In genomic region chrX:38221391-38221929, GRCh38 we compare ENCODE assay signal across 10 cellular contexts. TPM values are rescaled to one million over a fixed set of nuclear protein-coding genes. Genes with fewer than 3 reads are reported as not detected.
A peak's percentile ranks its signal among the peaks of the same experiment; 100 is the strongest.
DNase-seq lines count a peak whose midpoint lies in the region; ATAC-seq, FAIRE-seq and TF ChIP-seq lines count a peak whose summit lies in the region.
"Had no signal": no experiment of that assay in that cellular context is flagged by ENCODE, and none has a peak within 500 bp of the region (broad histone marks: within the 10 kb centered on the region; RNA-seq: fewer than 3 reads in every experiment).

No MANE protein-coding gene starts in this region.

- peak overlapping the region; percentile 93 for H3K4me2 ChIP-seq in Loucy (ENCODE audit: low read depth, low read length, poor library complexity, severe bottlenecking)

- no peaks in the 10 kb centered on the region for H3K79me2 ChIP-seq in Loucy (ENCODE audit: insufficient read depth, low read length)

- peaks cover 32% of the 10 kb centered on the region for H3K9me3 Mint-ChIP-seq in nephron progenitor cell
- H3K9me3 Mint-ChIP-seq in activated T-helper 2 cell treated with anti-CD3 and anti-CD28 coated beads, Interferon-gamma antibody, Interleukin-2, Interleukin-4, amounts not matched to agents 10 μg/mL and 5 μg/mL and 100 μg/mL, durations not matched to agents 14 hours and 24 hours and 36 hours: no peaks in the 10 kb centered on the region

- intact Hi-C loops in activated T-helper 2 cell treated with anti-CD3 and anti-CD28 coated beads, Interferon-gamma antibody, Interleukin-2, Interleukin-4, amounts not matched to agents 10 μg/mL and 5 μg/mL and 100 μg/mL, durations not matched to agents 14 hours and 24 hours and 36 hours (cut with micrococcal nuclease): no loop called here

- peaks cover 10% of the 10 kb centered on the region for H3K4me1 Mint-ChIP-seq in nephron progenitor cell
- H3K4me1 Mint-ChIP-seq in activated T-helper 2 cell treated with anti-CD3 and anti-CD28 coated beads, Interferon-gamma antibody, Interleukin-2, Interleukin-4, amounts not matched to agents 10 μg/mL and 5 μg/mL and 100 μg/mL, durations not matched to agents 14 hours and 24 hours and 36 hours (ENCODE audit: low read depth): peaks cover 1% of the 10 kb centered on the region

- no peak for ATAC-seq in HG02840 (IDR thresholded peaks at IDR 0.05; ENCODE audit: low FRiP score, unreplicated experiment)

- peaks cover 4% of the 10 kb centered on the region for H3K27me3 ChIP-seq in Loucy (ENCODE audit: insufficient read depth, low read length, poor library complexity, severe bottlenecking)

- no peaks in the 10 kb centered on the region for H3K4me1 ChIP-seq in Loucy (ENCODE audit: insufficient read depth, low read length, poor library complexity, severe bottlenecking)
- H3K4me1 ChIP-seq: pancreas had no signal

- no peak for FAIRE-seq in HTR-8/SVneo (lab: Jason Lieb, UNC)
- FAIRE-seq: pancreas had no signal

- H2AFZ ChIP-seq in Loucy (ENCODE audit: low read length): no peak overlapping the region

- peak overlapping the region; percentile 87 for H3K4me3 Mint-ChIP-seq in nephron progenitor cell
- no peak overlapping the region for H3K4me3 Mint-ChIP-seq in activated T-helper 2 cell treated with anti-CD3 and anti-CD28 coated beads, Interferon-gamma antibody, Interleukin-2, Interleukin-4, amounts not matched to agents 10 μg/mL and 5 μg/mL and 100 μg/mL, durations not matched to agents 14 hours and 24 hours and 36 hours (ENCODE audit: low read depth)

- H3F3A ChIP-seq in Loucy (ENCODE audit: low read depth): no peaks in the 10 kb centered on the region

- in situ Hi-C loops in GM13977 (cut with MboI; ENCODE audit: low pct_unique_long_range_greater_than_20kb, low sequenced_read_pairs, unreplicated experiment): no loop called here

- H3K36me3 ChIP-seq in Loucy (ENCODE audit: insufficient read depth, low read length): no peaks in the 10 kb centered on the region
- H3K36me3 ChIP-seq: pancreas had no signal

- H3K27ac Mint-ChIP-seq in nephron progenitor cell: no peak overlapping the region
- H3K27ac Mint-ChIP-seq in activated T-helper 2 cell treated with anti-CD3 and anti-CD28 coated beads, Interferon-gamma antibody, Interleukin-2, Interleukin-4, amounts not matched to agents 10 μg/mL and 5 μg/mL and 100 μg/mL, durations not matched to agents 14 hours and 24 hours and 36 hours: no peak overlapping the region

- H3K4me3 ChIP-seq in Loucy (ENCODE audit: low read length, poor library complexity, severe bottlenecking) (no peak overlapping the region), fibroblast of pulmonary artery (replicated peaks; ENCODE audit: low read depth, low read length) (peak overlapping the region; percentile 85)

- H3K36me3 Mint-ChIP-seq in nephron progenitor cell (ENCODE audit: low read depth): no peaks in the 10 kb centered on the region
- no peaks in the 10 kb centered on the region for H3K36me3 Mint-ChIP-seq in activated T-helper 2 cell treated with anti-CD3 and anti-CD28 coated beads, Interferon-gamma antibody, Interleukin-2, Interleukin-4, amounts not matched to agents 10 μg/mL and 5 μg/mL and 100 μg/mL, durations not matched to agents 14 hours and 24 hours and 36 hours (ENCODE audit: low read depth)

- peaks cover 39% of the 10 kb centered on the region for H3K27me3 Mint-ChIP-seq in nephron progenitor cell (ENCODE audit: low read depth, poor library complexity)
- peaks cover 38% of the 10 kb centered on the region for H3K27me3 Mint-ChIP-seq in activated T-helper 2 cell treated with anti-CD3 and anti-CD28 coated beads, Interferon-gamma antibody, Interleukin-2, Interleukin-4, amounts not matched to agents 10 μg/mL and 5 μg/mL and 100 μg/mL, durations not matched to agents 14 hours and 24 hours and 36 hours (ENCODE audit: low read depth)

- no peak overlapping the region for H3K9ac ChIP-seq in Loucy (ENCODE audit: low read depth, low read length, poor library complexity, severe bottlenecking)

- H3K9me2 ChIP-seq in Loucy (replicated peaks; ENCODE audit: low read depth, low read length): no peaks in the 10 kb centered on the region

- no peaks in the 10 kb centered on the region for H4K20me1 ChIP-seq in Loucy (ENCODE audit: insufficient read depth, low read length, poor library complexity, severe bottlenecking)

- DNase-seq in AG20443 (ENCODE audit: low spot score) (peak; percentile 15), fibroblast of pulmonary artery (ENCODE audit: low read depth) (no peak), nephron progenitor cell (no peak), GM13977 (ENCODE audit: low spot score) (no peak), HTR-8/SVneo (ENCODE audit: insufficient read length, low spot score) (no peak)
- no peak for DNase-seq in activated T-helper 2 cell treated with anti-CD3 and anti-CD28 coated beads, Interferon-gamma antibody, Interleukin-2, Interleukin-4, amounts not matched to agents 10 μg/mL and 5 μg/mL and 100 μg/mL, durations not matched to agents 14 hours and 24 hours and 36 hours (ENCODE audit: low spot score)
- DNase-seq: NCI-H2029 had no signal

- TF ChIP-seq CTCF in Loucy (conservative IDR thresholded peaks at IDR 0.05; ENCODE audit: low read length) (no peak), fibroblast of pulmonary artery (IDR thresholded peaks at IDR 0.05; ENCODE audit: low read length, missing control alignments) (no peak), nephron progenitor cell (IDR thresholded peaks at IDR 0.05) (no peak), GM13977 (IDR thresholded peaks at IDR 0.05; ENCODE audit: extremely low read depth, insufficient read depth, missing control alignments) (no peak)

- no peaks in the 10 kb centered on the region for H3K9me3 ChIP-seq in Loucy (ENCODE audit: insufficient read depth, low read depth, low read length)
- H3K9me3 ChIP-seq: pancreas had no signal

RNA-seq across cellular contexts. Expression of gene SRPX, which starts 0.8 kb away (rescaled TPM):
- not detected in 2 replicates for total RNA-seq in activated T-helper 2 cell treated with anti-CD3 and anti-CD28 coated beads, Interferon-gamma antibody, Interleukin-2, Interleukin-4, amounts not matched to agents 10 μg/mL and 5 μg/mL and 100 μg/mL, durations not matched to agents 14 hours and 24 hours and 36 hours
